17 cellular contexts compared by ENCODE assay signal in genomic region chr13:70023506-70023905, GRCh38.
DNase-seq lines count a peak whose midpoint lies in the region; ATAC-seq and TF ChIP-seq lines count a peak whose summit lies in the region.
"Had no signal": no experiment of that assay in that cellular context is flagged by ENCODE, and none has a peak within 500 bp of the region (broad histone marks: within the 10 kb centered on the region; RNA-seq: fewer than 3 reads in every experiment).

No MANE protein-coding gene starts in this region.

- POLR2A ChIA-PET in PC-9 (lab: Charles Lee; ENCODE audit: unreplicated experiment) = no interaction called here

- no peaks in the 10 kb centered on the region for H4K20me1 ChIP-seq in PC-9 (ENCODE audit: insufficient read depth)

- no peak overlapping the region for H2BK120ac ChIP-seq in neuronal stem cell (ENCODE audit: low read depth, low read length)

- BruUV-seq in PC-9 (replicated peaks; lab: Mats Ljungman, UMichigan) = no TSS peak

- H3K27me3 ChIP-seq in neuronal stem cell (ENCODE audit: control insufficient read depth in 3 of 3, insufficient read depth in 3 of 3, low read depth in 1 of 3, low read length in 3 of 3) (no peaks in the 10 kb centered on the region), heart right ventricle (no peaks in the 10 kb centered on the region), PC-9 (ENCODE audit: insufficient read depth, low read depth) (no peaks in the 10 kb centered on the region), heart left ventricle (no peaks in the 10 kb centered on the region)
- H3K27me3 ChIP-seq: BE2C had no signal

- H3K4ac ChIP-seq in neuronal stem cell (ENCODE audit: low read length) = no peak overlapping the region

- H3K27ac ChIP-seq in neuronal stem cell (replicated peaks; ENCODE audit: low read length) (no peak overlapping the region), heart right ventricle (no peak overlapping the region), PC-9 (no peak overlapping the region), heart left ventricle (no peak overlapping the region)
- H3K27ac ChIP-seq: GM23248 had no signal

- no peak overlapping the region for H3K14ac ChIP-seq in neuronal stem cell (ENCODE audit: low read length)

- H2BK12ac ChIP-seq in neuronal stem cell (ENCODE audit: low read length) = no peak overlapping the region

- H3K9me2 ChIP-seq in PC-9 (ENCODE audit: insufficient read depth) = no peaks in the 10 kb centered on the region

- intact Hi-C loops in heart right ventricle (cut with DNase I) (no loop called here), PC-9 (cut with micrococcal nuclease; ENCODE audit: unreplicated experiment) (no loop called here), heart left ventricle (cut with DNase I) (no loop called here)

- H3F3A ChIP-seq in PC-9 (ENCODE audit: insufficient read depth, low read depth) = no peaks in the 10 kb centered on the region

- no peak overlapping the region for H3K4me3 ChIP-seq in neuronal stem cell (ENCODE audit: low read length in 2 of 2)
- no peak overlapping the region for H3K4me3 ChIP-seq in heart right ventricle
- H3K4me3 ChIP-seq in PC-9 = no peak overlapping the region
- no peak overlapping the region for H3K4me3 ChIP-seq in heart left ventricle
- H3K4me3 ChIP-seq: GM23248 had no signal

- H3K18ac ChIP-seq in neuronal stem cell (ENCODE audit: low read length) = no peak overlapping the region

- H3K9me3 ChIP-seq in neuronal stem cell (replicated peaks in 1 of 2; ENCODE audit: control insufficient read depth in 2 of 2, insufficient read depth in 1 of 2, low read depth in 1 of 2, low read length in 2 of 2) = no peaks in the 10 kb centered on the region
- no peaks in the 10 kb centered on the region for H3K9me3 ChIP-seq in heart right ventricle
- H3K9me3 ChIP-seq in PC-9 (ENCODE audit: insufficient read depth, low read depth) = no peaks in the 10 kb centered on the region
- H3K9me3 ChIP-seq in heart left ventricle = peaks cover 0 to 4% (median 0%) of the 10 kb centered on the region in 12 donors
- H3K9me3 ChIP-seq: BE2C, Caco-2 had no signal

- no peaks in the 10 kb centered on the region for H3K79me2 ChIP-seq in PC-9 (ENCODE audit: low read depth)

- ATAC-seq in HG02678 (IDR thresholded peaks at IDR 0.05; ENCODE audit: unreplicated experiment) = no peak
- no peak for ATAC-seq in heart right ventricle
- ATAC-seq in heart left ventricle = no peak

- TF ChIP-seq CTCF in heart right ventricle (IDR thresholded peaks at IDR 0.05) (no peak), PC-9 (conservative IDR thresholded peaks at IDR 0.05) (no peak), heart left ventricle (IDR thresholded peaks at IDR 0.05) (no peak)

- DNase-seq in epidermal melanocyte (ENCODE audit: insufficient read length, low spot score) (peak; percentile 23), inferior parietal cortex (ENCODE audit: extremely low spot score) (peak; percentile 16), neuronal stem cell (ENCODE audit: low spot score) (no peak), heart right ventricle (no peak), PC-9 (no peak), heart left ventricle (no peak)
- DNase-seq: ACHN; BE2C; C1 segment of cervical spinal cord; Caco-2; CD4-positive, CD25-positive, alpha-beta regulatory T cell; CD8-positive, alpha-beta memory T cell; GM23248; HCEC 1CT; HFFc6; IMR-90 had no signal

- no CpG with 5 or more reads among the region's 2 CpGs for WGBS in neuronal stem cell (ENCODE audit: extremely low coverage in 2 of 2, insufficient read length in 2 of 2, insufficient replicate concordance in 1 of 2), 2 donors
- 83 to 96% methylated on average over 2 of the region's 2 CpGs for WGBS in heart right ventricle, 2 donors
- 85 to 91% (median 87%) methylated on average over 2 of the region's 2 CpGs for WGBS in heart left ventricle, 4 donors

- no peak for TF ChIP-seq POLR2A in heart left ventricle (IDR thresholded peaks at IDR 0.05)

- H3K4me1 ChIP-seq in neuronal stem cell (ENCODE audit: control insufficient read depth in 2 of 2, insufficient read depth in 1 of 2, low read depth in 1 of 2, low read length in 2 of 2) = no peaks in the 10 kb centered on the region
- no peaks in the 10 kb centered on the region for H3K4me1 ChIP-seq in heart right ventricle
- H3K4me1 ChIP-seq in PC-9 (replicated peaks; ENCODE audit: insufficient read depth) = no peaks in the 10 kb centered on the region
- H3K4me1 ChIP-seq in heart left ventricle = no peaks in the 10 kb centered on the region
- H3K4me1 ChIP-seq: BE2C, Caco-2 had no signal

- no peak overlapping the region for H2AK5ac ChIP-seq in neuronal stem cell (ENCODE audit: low read depth, low read length)

- CTCF ChIA-PET in PC-9 (lab: Charles Lee) = no interaction called here

- no peaks in the 10 kb centered on the region for H3K79me1 ChIP-seq in neuronal stem cell (ENCODE audit: low read depth, low read length)

- peak overlapping the region; percentile 41 for H2AFZ ChIP-seq in neuronal stem cell (ENCODE audit: low read length)
- H2AFZ ChIP-seq in PC-9 = no peak overlapping the region
- H2AFZ ChIP-seq: GM23248 had no signal

- H4K91ac ChIP-seq in neuronal stem cell (ENCODE audit: low read depth, low read length, poor library complexity) = no peak overlapping the region

- no peak overlapping the region for H3K9ac ChIP-seq in neuronal stem cell (ENCODE audit: low read depth, low read length, poor library complexity)
- H3K9ac ChIP-seq: GM23248 had no signal

- H3K23ac ChIP-seq in neuronal stem cell (ENCODE audit: low read depth, low read length, poor library complexity) = no peak overlapping the region

- no peak overlapping the region for H4K8ac ChIP-seq in neuronal stem cell (ENCODE audit: low read depth, low read length)

- no peak overlapping the region for H2BK5ac ChIP-seq in neuronal stem cell (ENCODE audit: low read length)

- no peak overlapping the region for H2BK15ac ChIP-seq in neuronal stem cell (ENCODE audit: low read length)

- H3K4me2 ChIP-seq in neuronal stem cell (ENCODE audit: insufficient read depth, low read length, poor library complexity, severe bottlenecking) (no peak overlapping the region), PC-9 (no peak overlapping the region)

- no peaks in the 10 kb centered on the region for H3K36me3 ChIP-seq in neuronal stem cell (replicated peaks in 1 of 2; ENCODE audit: control insufficient read depth in 2 of 2, insufficient read depth in 2 of 2, low read length in 2 of 2)
- no peaks in the 10 kb centered on the region for H3K36me3 ChIP-seq in heart right ventricle
- H3K36me3 ChIP-seq in PC-9 (ENCODE audit: low read depth) = no peaks in the 10 kb centered on the region
- H3K36me3 ChIP-seq in heart left ventricle = no peaks in the 10 kb centered on the region
- H3K36me3 ChIP-seq: BE2C had no signal

Comparison
In these comparisons a context has a peak if more than half of its experiments do, and no peak if none do; other contexts are left out.
1. DNase-seq: peak in epidermal melanocyte (single experiment) and inferior parietal cortex (single experiment); none in neuronal stem cell (single experiment), heart right ventricle (0 of 2), PC-9 (0 of 2) and heart left ventricle (0 of 5).